ENCODE assay signal across 21 cellular contexts in genomic region chr10:100483876-100484666, GRCh38. TPM values are rescaled to one million over a fixed set of nuclear protein-coding genes. Genes with fewer than 3 reads are reported as not detected.
"Had no signal": no experiment of that assay in that cellular context is flagged by ENCODE, and none has a peak within 500 bp of the region (broad histone marks: within the 10 kb centered on the region; RNA-seq: fewer than 3 reads in every experiment).

No MANE protein-coding gene starts in this region.

- H3K4me3 Mint-ChIP-seq: activated CD8-positive, alpha-beta memory T cell treated with anti-CD3 and anti-CD28 coated beads, Interleukin-2, amount 10 ng/mL, durations not matched to agents 7 days and 5 days had no signal

- H3K9me3 ChIP-seq: right atrium auricular region, tibial artery, uterus had no signal

- H3K27ac ChIP-seq: foreskin keratinocyte, right atrium auricular region, skin epidermis, tibial artery, uterus had no signal

- H3K27ac Mint-ChIP-seq: activated CD8-positive, alpha-beta memory T cell treated with anti-CD3 and anti-CD28 coated beads, Interleukin-2, amount 10 ng/mL, durations not matched to agents 7 days and 5 days; activated naive CD4-positive, alpha-beta T cell treated with anti-CD3 and anti-CD28 coated beads, Interleukin-2, amount 50 U/mL, for 24 hours; stimulated activated naive B cell treated with anti-CD40 and anti-IgM and Interleukin-4, amounts not matched to agents 10 μg/mL and 1 μg/mL and 100 μg/mL, for 72 hours; T-helper 17 cell had no signal

- H3K4me1 ChIP-seq: foreskin keratinocyte, uterus had no signal

- H3K36me3 ChIP-seq: uterus had no signal

- H3K27me3 ChIP-seq: right atrium auricular region had no signal

- H3K9me3 Mint-ChIP-seq: activated naive CD4-positive, alpha-beta T cell treated with anti-CD3 and anti-CD28 coated beads, Interleukin-2, amount 50 U/mL, for 24 hours had no signal

- DNase-seq: activated CD4-positive, CD25-positive, alpha-beta regulatory T cell; activated CD8-positive, alpha-beta memory T cell treated with anti-CD3 and anti-CD28 coated beads, Interleukin-2, amount 10 ng/mL, durations not matched to agents 7 days and 5 days; activated T-cell treated with anti-CD3 and anti-CD28 coated beads, Interleukin-2, amount 50 U/mL, for 1 hour; amniotic stem cell; central memory CD4-positive, alpha-beta T cell; cortex of kidney; effector CD8-positive, alpha-beta T cell; foreskin keratinocyte; kidney glomerular epithelial cell; stimulated activated CD4-positive, alpha-beta T cell treated with anti-CD3 and anti-CD28 coated beads, Interleukin-15, amount 100 ng/mL, for 24 hours; stimulated activated CD4-positive, alpha-beta T cell treated with anti-CD3 and anti-CD28 coated beads, Interleukin-4, amount 100 ng/mL, for 1 hour; stimulated activated naive B cell treated with anti-CD40 and anti-IgM and Interleukin-4, amounts not matched to agents 10 μg/mL and 1 μg/mL and 100 μg/mL, for 72 hours; T-helper 17 cell; tibial artery; uterus had no signal

- H3K4me3 ChIP-seq: right atrium auricular region, skin epidermis, tibial artery, uterus had no signal

- ATAC-seq: activated CD8-positive, alpha-beta memory T cell treated with anti-CD3 and anti-CD28 coated beads, Interleukin-2, amount 10 ng/mL, durations not matched to agents 7 days and 5 days; foreskin keratinocyte; SK-N-SH treated with all-trans-retinoic acid at 6 μM for 48 hours; stimulated activated naive B cell treated with anti-CD40 and anti-IgM and Interleukin-4, amounts not matched to agents 10 μg/mL and 1 μg/mL and 100 μg/mL, for 72 hours; T-helper 17 cell had no signal

RNA-seq across cellular contexts. Expression of gene WNT8B, which starts 21.3 kb away (rescaled TPM):
- total RNA-seq: foreskin keratinocyte, liver, mesenteric fat pad, right atrium auricular region, T-helper 17 cell had no signal
- polyA plus RNA-seq: foreskin keratinocyte, liver had no signal
